Comparison of ENCODE assay signal across 8 cellular contexts in genomic region chr12:78863482-78864427, GRCh38. TPM values are rescaled to one million over a fixed set of nuclear protein-coding genes. Genes with fewer than 3 reads are reported as not detected.
A peak's percentile ranks its signal among the peaks of the same experiment; 100 is the strongest.
DNase-seq lines count a peak whose midpoint lies in the region; ATAC-seq and TF ChIP-seq lines count a peak whose summit lies in the region.

No MANE protein-coding gene starts in this region.

- H3K9me3 ChIP-seq in right atrium auricular region, result no peaks in the 10 kb centered on the region

- peaks cover 0 to 9% of the 10 kb centered on the region in 2 donors for H3K27me3 ChIP-seq in right atrium auricular region

- H3K4me3 ChIP-seq in right atrium auricular region (peak overlapping the region; percentile 18 to 44), retinal pigment epithelial cell (ENCODE audit: low read length) (peak overlapping the region; percentile 86)

- in situ Hi-C loops in G401 (cut with HindIII; ENCODE audit: low sequenced_read_pairs), result no loop called here

- ATAC-seq in naive thymus-derived CD8-positive, alpha-beta T cell, result no peak

- no peaks in the 10 kb centered on the region for H3K36me3 ChIP-seq in right atrium auricular region

- TF ChIP-seq CTCF in right atrium auricular region (IDR thresholded peaks at IDR 0.05), result no peak
- no peak for TF ChIP-seq CTCF in retinal pigment epithelial cell (conservative IDR thresholded peaks at IDR 0.05; ENCODE audit: low read depth, low read length)

- H3K27me3 Mint-ChIP-seq in activated naive CD8-positive, alpha-beta T cell treated with anti-CD3 and anti-CD28 coated beads for 36 hours, result peaks cover 40% of the 10 kb centered on the region
- H3K27me3 Mint-ChIP-seq in naive thymus-derived CD8-positive, alpha-beta T cell, result peaks cover 4 to 23% (median 22%) of the 10 kb centered on the region in 5 donors

- peaks cover 4% of the 10 kb centered on the region for H3K4me1 Mint-ChIP-seq in activated naive CD8-positive, alpha-beta T cell treated with anti-CD3 and anti-CD28 coated beads for 36 hours
- peaks cover 0 to 5% (median 2%) of the 10 kb centered on the region in 4 donors for H3K4me1 Mint-ChIP-seq in naive thymus-derived CD8-positive, alpha-beta T cell

- H3K36me3 Mint-ChIP-seq in activated naive CD8-positive, alpha-beta T cell treated with anti-CD3 and anti-CD28 coated beads for 36 hours, result no peaks in the 10 kb centered on the region
- no peaks in the 10 kb centered on the region for H3K36me3 Mint-ChIP-seq in naive thymus-derived CD8-positive, alpha-beta T cell

- H3K27ac ChIP-seq in right atrium auricular region, result no peak overlapping the region

- no peaks in the 10 kb centered on the region for H3K9me3 Mint-ChIP-seq in activated naive CD8-positive, alpha-beta T cell treated with anti-CD3 and anti-CD28 coated beads for 36 hours
- peaks cover 0 to 9% (median 4%) of the 10 kb centered on the region in 9 donors for H3K9me3 Mint-ChIP-seq in naive thymus-derived CD8-positive, alpha-beta T cell

- H3K4me3 Mint-ChIP-seq in activated naive CD8-positive, alpha-beta T cell treated with anti-CD3 and anti-CD28 coated beads for 36 hours, result peak overlapping the region; percentile 47
- peak overlapping the region in 3 of 10 donors; percentile 11 to 69 (median 40) for H3K4me3 Mint-ChIP-seq in naive thymus-derived CD8-positive, alpha-beta T cell

- peaks cover 0 to 21% of the 10 kb centered on the region in 2 donors for H3K4me1 ChIP-seq in right atrium auricular region

- DNase-seq in G401 (ENCODE audit: low spot score) (peak; percentile 84), HCEC 1CT (peak; percentile 66), NCI-H1417 treated with DMSO at 0.1 percent for 48 hours (lab: John Stamatoyannopoulos, UW) (peak; percentile 81), right atrium auricular region (ENCODE audit: low spot score) (no peak), retinal pigment epithelial cell (ENCODE audit: low read depth) (no peak), HUDEP-2 (lab: John Stamatoyannopoulos, UW; ENCODE audit: unreplicated experiment in 76 of 76) (no peak)
- DNase-seq in activated naive CD8-positive, alpha-beta T cell treated with anti-CD3 and anti-CD28 coated beads for 36 hours, result no peak
- no peak for DNase-seq in naive thymus-derived CD8-positive, alpha-beta T cell

- POLR2A ChIA-PET in naive thymus-derived CD8-positive, alpha-beta T cell (lab: Charles Lee), result no interaction called here

- no peak overlapping the region for H3K27ac Mint-ChIP-seq in activated naive CD8-positive, alpha-beta T cell treated with anti-CD3 and anti-CD28 coated beads for 36 hours
- no peak overlapping the region for H3K27ac Mint-ChIP-seq in naive thymus-derived CD8-positive, alpha-beta T cell

RNA-seq across cellular contexts. Expression of gene SYT1, which starts 0.8 kb away (rescaled TPM):
- total RNA-seq in G401 (2014; rRNA removed; shearing (Covaris generic)), result not detected in 2 replicates
- not detected for total RNA-seq in activated naive CD8-positive, alpha-beta T cell treated with anti-CD3 and anti-CD28 coated beads for 36 hours
- total RNA-seq in right atrium auricular region, result under 1 TPM in 1 of 2 donors, not detected in 1; 0.16 TPM
- not detected for total RNA-seq in naive thymus-derived CD8-positive, alpha-beta T cell
- not detected for polyA plus RNA-seq in naive thymus-derived CD8-positive, alpha-beta T cell

Comparison
In these comparisons a context has a peak if more than half of its experiments do, and no peak if none do; other contexts are left out.
1. DNase-seq: peak in G401 (single experiment), HCEC 1CT (single experiment) and NCI-H1417 treated with DMSO at 0.1 percent for 48 hours (single experiment); none in activated naive CD8-positive, alpha-beta T cell treated with anti-CD3 and anti-CD28 coated beads for 36 hours (single experiment), right atrium auricular region (single experiment), retinal pigment epithelial cell (single experiment), HUDEP-2 (0 of 76) and naive thymus-derived CD8-positive, alpha-beta T cell (0 of 10).